ENCODE assay signal across 33 cellular contexts in the genomic region with DNA sequence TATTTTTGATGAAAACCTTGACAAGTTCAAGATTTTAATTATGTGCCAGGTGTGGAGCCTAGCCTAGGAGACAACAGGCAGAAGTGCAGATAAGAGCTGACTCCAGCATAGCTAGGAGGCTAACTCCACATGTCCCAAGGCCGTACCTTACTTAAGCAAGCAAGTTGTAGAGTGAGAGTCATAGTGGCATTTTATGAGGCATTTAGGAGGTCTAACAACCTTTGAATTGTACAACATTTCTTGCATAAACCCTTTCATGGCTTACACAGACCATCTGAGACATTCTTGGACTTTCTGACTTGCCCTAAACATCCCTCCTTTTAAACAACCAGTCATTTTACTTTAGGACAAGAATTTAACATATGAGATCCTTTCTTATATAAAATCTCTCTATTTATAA.
"Had no signal": no experiment of that assay in that cellular context is flagged by ENCODE, and none has a peak within 500 bp of the region (broad histone marks: within the 10 kb centered on the region; RNA-seq: fewer than 3 reads in every experiment).

No MANE protein-coding gene starts in this region.

- ATAC-seq: activated CD8-positive, alpha-beta T cell treated with anti-CD3 and anti-CD28 coated beads for 36 hours; activated naive CD4-positive, alpha-beta T cell treated with anti-CD3 and anti-CD28 coated beads, Interleukin-2, amount 50 U/mL, for 72 hours; activated T-cell treated with anti-CD3 and anti-CD28 coated beads, Interleukin-2, amount 50 U/mL, for 4 hours; activated T-cell treated with anti-CD3 and anti-CD28 coated beads, Interleukin-2, amount 50 U/mL, for 72 hours; activated T-helper 17 cell treated with anti-CD3 and anti-CD28 coated beads, Interleukin-2, amount 50 U/mL, for 72 hours; body of pancreas had no signal

- H3K4me3 ChIP-seq: adrenal gland, body of pancreas, breast epithelium had no signal

- H3K36me3 ChIP-seq: adrenal gland, brain microvascular endothelial cell, breast epithelium had no signal

- H3K27me3 ChIP-seq: adrenal gland, body of pancreas, brain microvascular endothelial cell, breast epithelium had no signal

- H3K4me1 ChIP-seq: adrenal gland, breast epithelium had no signal

- FAIRE-seq: astrocyte had no signal

- H3K27ac ChIP-seq: adrenal gland, body of pancreas, brain microvascular endothelial cell, breast epithelium, VCaP had no signal

- H3K9me3 ChIP-seq: adrenal gland had no signal

- DNase-seq: activated B cell treated with CpG ODN at 0.5 μM for 24 hours; activated CD4-positive, alpha-beta memory T cell treated with anti-CD3 and anti-CD28 coated beads for 36 hours; activated CD4-positive, alpha-beta T cell treated with anti-CD3 and anti-CD28 coated beads for 4 hours; activated CD4-positive, alpha-beta T cell treated with anti-CD3 and anti-CD28 coated beads, Interleukin-2, amount 10 ng/mL, durations not matched to agents 24 days and 14 days; activated CD4-positive, alpha-beta T cell treated with anti-CD3 and anti-CD28 coated beads, Interleukin-2, amount 50 U/mL, for 1 hour; activated CD4-positive, alpha-beta T cell treated with anti-CD3 and anti-CD28 coated beads, Interleukin-2, amount 50 U/mL, for 4 hours; activated CD4-positive, CD25-positive, alpha-beta regulatory T cell treated with anti-CD3 and anti-CD28 coated beads, Interleukin-2, amount 50 U/mL, for 72 hours; activated CD8-positive, alpha-beta memory T cell treated with anti-CD3 and anti-CD28 coated beads, Interleukin-2, amount 50 U/mL, for 4 hours; activated CD8-positive, alpha-beta T cell treated with anti-CD3 and anti-CD28 coated beads for 36 hours; activated effector memory CD4-positive, alpha-beta T cell treated with anti-CD3 and anti-CD28 coated beads, Interleukin-2, amount 50 U/mL, for 16 hours; activated gamma-delta T cell treated with Interleukin-2 at 50 U/mL for 16 hours; activated naive CD4-positive, alpha-beta T cell; activated naive CD4-positive, alpha-beta T cell treated with anti-CD3 and anti-CD28 coated beads for 36 hours; activated naive CD4-positive, alpha-beta T cell treated with anti-CD3 and anti-CD28 coated beads, Interleukin-2, amount 50 U/mL, for 16 hours; activated naive CD8-positive, alpha-beta T cell treated with anti-CD3 and anti-CD28 coated beads for 36 hours; activated T-cell treated with anti-CD3 and anti-CD28 coated beads for 4 hours; activated T-cell treated with anti-CD3 and anti-CD28 coated beads, Interleukin-2, amount 50 U/mL, for 1 hour; activated T-cell treated with anti-CD3 and anti-CD28 coated beads, Interleukin-2, amount 50 U/mL, for 4 hours; activated T-cell treated with anti-CD3 and anti-CD28 coated beads, Interleukin-2, amount 50 U/mL, for 72 hours; adrenal gland; amniotic stem cell; aorta; body of pancreas; brain microvascular endothelial cell; central memory CD4-positive, alpha-beta T cell; T-helper 1 cell; T-helper 2 cell; T-helper 9 cell had no signal
